ENCODE assay signal across 26 cellular contexts in the genomic region with DNA sequence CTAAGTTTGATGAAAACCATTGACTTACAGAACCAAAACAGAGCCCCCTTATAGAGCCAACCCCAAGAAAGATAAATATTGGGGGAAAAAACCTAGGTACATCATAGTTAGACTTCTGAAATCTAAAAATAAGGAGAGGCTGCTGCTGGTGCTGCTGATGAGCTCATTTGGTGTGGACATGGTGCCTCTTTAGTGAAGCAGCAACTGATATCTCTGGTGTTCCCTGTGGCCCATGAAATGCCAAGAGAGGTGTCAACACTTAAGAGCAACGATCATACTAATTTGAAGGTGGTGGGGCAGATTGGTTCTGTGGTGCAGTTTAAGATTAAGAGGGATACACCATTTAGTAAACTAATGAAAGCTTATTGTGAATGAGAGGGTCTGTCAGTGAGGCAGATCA.
"Had no signal": no experiment of that assay in that cellular context is flagged by ENCODE, and none has a peak within 500 bp of the region (broad histone marks: within the 10 kb centered on the region; RNA-seq: fewer than 3 reads in every experiment).

No MANE protein-coding gene starts in this region.

- H3K4me3 Mint-ChIP-seq: activated CD4-positive, alpha-beta T cell treated with anti-CD3 and anti-CD28 coated beads, Interleukin-2, amount 10 ng/mL, durations not matched to agents 7 days and 5 days; activated naive CD4-positive, alpha-beta T cell treated with anti-CD3 and anti-CD28 coated beads, Interleukin-2, amount 50 U/mL, for 24 hours; naive thymus-derived CD8-positive, alpha-beta T cell; stimulated activated naive CD8-positive, alpha-beta T cell treated with anti-CD3 and anti-CD28 coated beads, Interleukin-15, Interleukin-2, amounts not matched to agents 100 ng/mL and 50 ng/mL, for 24 hours had no signal

- ATAC-seq: activated CD4-positive, CD25-positive, alpha-beta regulatory T cell treated with anti-CD3 and anti-CD28 coated beads, Interleukin-2, amount 50 U/mL, for 24 hours; left lung; naive thymus-derived CD8-positive, alpha-beta T cell; psoas muscle; right lobe of liver had no signal

- H3K4me1 Mint-ChIP-seq: activated CD4-positive, alpha-beta T cell treated with anti-CD3 and anti-CD28 coated beads, Interleukin-2, amount 10 ng/mL, durations not matched to agents 7 days and 5 days; activated naive CD4-positive, alpha-beta T cell treated with anti-CD3 and anti-CD28 coated beads, Interleukin-2, amount 50 U/mL, for 24 hours had no signal

- H3K9me3 Mint-ChIP-seq: activated CD4-positive, alpha-beta T cell treated with anti-CD3 and anti-CD28 coated beads, Interleukin-2, amount 10 ng/mL, durations not matched to agents 7 days and 5 days; activated naive CD4-positive, alpha-beta T cell treated with anti-CD3 and anti-CD28 coated beads, Interleukin-2, amount 50 U/mL, for 24 hours; naive thymus-derived CD8-positive, alpha-beta T cell; stimulated activated naive CD8-positive, alpha-beta T cell treated with anti-CD3 and anti-CD28 coated beads, Interleukin-15, Interleukin-2, amounts not matched to agents 100 ng/mL and 50 ng/mL, for 24 hours had no signal

- H3K27me3 Mint-ChIP-seq: activated CD4-positive, alpha-beta T cell treated with anti-CD3 and anti-CD28 coated beads, Interleukin-2, amount 10 ng/mL, durations not matched to agents 7 days and 5 days; activated naive CD4-positive, alpha-beta T cell treated with anti-CD3 and anti-CD28 coated beads, Interleukin-2, amount 50 U/mL, for 24 hours; naive thymus-derived CD8-positive, alpha-beta T cell; stimulated activated naive CD8-positive, alpha-beta T cell treated with anti-CD3 and anti-CD28 coated beads, Interleukin-15, Interleukin-2, amounts not matched to agents 100 ng/mL and 50 ng/mL, for 24 hours had no signal

- H3K27me3 ChIP-seq: breast epithelium, left lung, right lobe of liver, suprapubic skin, transverse colon, vagina had no signal

- H3K4me1 ChIP-seq: breast epithelium, left lung, psoas muscle, right lobe of liver, suprapubic skin, transverse colon, vagina had no signal

- DNase-seq: activated CD4-positive, alpha-beta T cell treated with anti-CD3 and anti-CD28 coated beads, Interleukin-2, amount 10 ng/mL, durations not matched to agents 7 days and 5 days; activated CD8-positive, alpha-beta memory T cell treated with anti-CD3 and anti-CD28 coated beads for 24 hours; activated CD8-positive, alpha-beta memory T cell treated with anti-CD3 and anti-CD28 coated beads, Interleukin-2, amount 50 U/mL, for 48 hours; activated gamma-delta T cell; activated T-cell treated with anti-CD3 and anti-CD28 coated beads, Interleukin-2, amount 50 U/mL, for 48 hours; cerebellar nuclear complex; cortex of kidney; erythroblast; foreskin melanocyte; glutamatergic neuron; kidney; left lung; mesenchymal stem cell; naive thymus-derived CD8-positive, alpha-beta T cell; psoas muscle; right lobe of liver; small intestine; stimulated activated CD4-positive, alpha-beta T cell treated with anti-CD3 and anti-CD28 coated beads, Interleukin-15, amount 100 ng/mL, for 24 hours; stimulated activated CD4-positive, alpha-beta T cell treated with anti-CD3 and anti-CD28 coated beads, Interleukin-2, amount 100 ng/mL, for 48 hours; transverse colon had no signal

- H3K9me3 ChIP-seq: breast epithelium, left lung, psoas muscle, right lobe of liver, suprapubic skin, transverse colon, vagina had no signal

- H3K27ac ChIP-seq: breast epithelium, left lung, psoas muscle, right lobe of liver, suprapubic skin, transverse colon, vagina had no signal

- H3K4me3 ChIP-seq: breast epithelium, left lung, psoas muscle, right lobe of liver, suprapubic skin, transverse colon, vagina had no signal

- H3K27ac Mint-ChIP-seq: activated CD4-positive, alpha-beta T cell treated with anti-CD3 and anti-CD28 coated beads, Interleukin-2, amount 10 ng/mL, durations not matched to agents 7 days and 5 days; activated naive CD4-positive, alpha-beta T cell treated with anti-CD3 and anti-CD28 coated beads, Interleukin-2, amount 50 U/mL, for 24 hours; stimulated activated naive CD8-positive, alpha-beta T cell treated with anti-CD3 and anti-CD28 coated beads, Interleukin-15, Interleukin-2, amounts not matched to agents 100 ng/mL and 50 ng/mL, for 24 hours had no signal
